ENCODE assay signal across 10 cellular contexts in genomic region chr1:179017383-179018326, GRCh38. TPM values are rescaled to one million over a fixed set of nuclear protein-coding genes. Genes with fewer than 3 reads are reported as not detected.
DNase-seq lines count a peak whose midpoint lies in the region; ATAC-seq and TF ChIP-seq lines count a peak whose summit lies in the region.
"Had no signal": no experiment of that assay in that cellular context is flagged by ENCODE, and none has a peak within 500 bp of the region (broad histone marks: within the 10 kb centered on the region; RNA-seq: fewer than 3 reads in every experiment).

No MANE protein-coding gene starts in this region.

- 51 to 53% (median 52%) methylated on average over 3 of the region's 3 CpGs for WGBS in psoas muscle, 3 donors

- H3K9me3 ChIP-seq in psoas muscle: no peaks in the 10 kb centered on the region

- H3K36me3 ChIP-seq in psoas muscle (ENCODE audit: insufficient read depth in 1 of 2, low read depth in 1 of 2): no peaks in the 10 kb centered on the region

- DNase-seq in Daoy (ENCODE audit: low read depth) (peak; percentile 57), RPMI7951 (ENCODE audit: low read depth) (peak; percentile 70), psoas muscle (no peak), HuH-7.5 (ENCODE audit: low spot score) (no peak), NCI-H2029 treated with DMSO at 0.1 percent for 48 hours (lab: John Stamatoyannopoulos, UW) (no peak), GM13976 (ENCODE audit: low spot score) (no peak)
- DNase-seq: activated CD4-positive, CD25-positive, alpha-beta regulatory T cell; activated effector memory CD4-positive, alpha-beta T cell treated with anti-CD3 and anti-CD28 coated beads, Interleukin-2, amount 50 U/mL, for 16 hours had no signal

- peaks cover 15% of the 10 kb centered on the region for H3K4me1 ChIP-seq in psoas muscle

- intact Hi-C loops in psoas muscle (cut with DNase I): loop anchor here in 1 of 2 donors (5.0 kb wide), 1 partner anchor 485 kb away; no protein-coding TSS in a partner anchor

- ATAC-seq in esophagus mucosa: peak; percentile 78
- ATAC-seq in psoas muscle: no peak
- ATAC-seq in GM21576 (IDR thresholded peaks at IDR 0.05; ENCODE audit: unreplicated experiment): no peak

- H3K27me3 ChIP-seq in psoas muscle (ENCODE audit: insufficient read depth in 3 of 3, low read length in 2 of 3): no peaks in the 10 kb centered on the region

- TF ChIP-seq CTCF in psoas muscle (IDR thresholded peaks at IDR 0.05) (no peak), GM13976 (IDR thresholded peaks at IDR 0.05; ENCODE audit: borderline replicate concordance, control extremely low read depth, extremely low read depth, insufficient read depth, missing control alignments) (no peak)

- H3K27ac ChIP-seq in psoas muscle: peak overlapping the region; percentile 39

- in situ Hi-C loops in GM13976 (cut with MboI; ENCODE audit: low sequenced_read_pairs, unreplicated experiment): no loop called here

- H3K4me3 ChIP-seq in psoas muscle: no peak overlapping the region

RNA-seq across cellular contexts. Expression of gene FAM20B, which starts 8.0 kb away (rescaled TPM):
- 30.9 and 38.5 TPM in 2 replicates for total RNA-seq in Daoy (2014; rRNA removed; shearing (Covaris generic))
- 20.1 and 24.2 TPM in 2 replicates for total RNA-seq in RPMI7951 (2014; rRNA removed; shearing (Covaris generic))
- total RNA-seq in esophagus mucosa: 18.2 TPM
- 10 to 100 TPM; 33.4 to 55.2 (median 43.3) TPM for total RNA-seq in psoas muscle
- polyA plus RNA-seq in psoas muscle: 10 to 100 TPM; 22.5 to 52.6 (median 48.8) TPM

Comparison
In these comparisons a context has a peak if more than half of its experiments do, and no peak if none do; other contexts are left out.
1. DNase-seq: peak in Daoy (single experiment) and RPMI7951 (single experiment); none in psoas muscle (0 of 2), HuH-7.5 (single experiment), NCI-H2029 treated with DMSO at 0.1 percent for 48 hours (single experiment) and GM13976 (single experiment).